Comparison of ENCODE assay signal across 19 cellular contexts in the genomic region with DNA sequence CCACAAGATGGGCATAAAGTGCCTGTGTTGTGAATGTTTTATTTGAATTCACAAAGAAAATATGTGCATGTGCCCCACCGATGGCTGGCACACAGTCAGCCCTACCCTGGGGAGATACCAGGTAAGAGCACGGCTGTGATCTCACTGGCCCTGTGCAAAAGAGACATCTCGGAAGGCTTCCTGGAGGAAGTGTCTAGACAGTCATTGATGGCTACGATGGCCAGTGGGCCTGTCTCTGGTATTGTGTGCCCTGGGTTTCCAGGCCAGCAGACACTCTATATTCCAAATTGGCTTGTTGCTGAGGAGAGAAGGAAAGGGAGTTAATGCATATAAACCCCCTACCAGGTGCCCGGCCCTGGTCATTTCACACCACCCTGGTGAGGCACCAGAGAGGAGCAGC.
"Had no signal": no experiment of that assay in that cellular context is flagged by ENCODE, and none has a peak within 500 bp of the region (broad histone marks: within the 10 kb centered on the region; RNA-seq: fewer than 3 reads in every experiment).

No MANE protein-coding gene starts in this region.

- H3K27me3 ChIP-seq: SJCRH30 had no signal

- DNase-seq: Kasumi-1, KG1, MM.1S, NCI-H1092 treated with DMSO at 0.1 percent for 48 hours, NCI-H1436, NCI-H187, NCI-H2029, NCI-H2081 treated with DMSO at 0.1 percent for 48 hours, NCI-H2171, NCI-H226, NCI-H446, NCI-H510A, NCI-H524 treated with DMSO at 0.1 percent for 48 hours, NCI-H69, NCI-H774, RPMI8226, SHP77 treated with DMSO at 0.1 percent for 48 hours, SJCRH30 had no signal

- H3K4me3 ChIP-seq: SJCRH30 had no signal

- H3K27ac ChIP-seq: SJCRH30 had no signal

- ATAC-seq: SK-N-SH treated with all-trans-retinoic acid at 6 μM for 48 hours had no signal

- H3K36me3 ChIP-seq: SJCRH30 had no signal

- H3K9me3 ChIP-seq: SJCRH30 had no signal
